Comparison of ENCODE assay signal across 1 cellular context in the genomic region with DNA sequence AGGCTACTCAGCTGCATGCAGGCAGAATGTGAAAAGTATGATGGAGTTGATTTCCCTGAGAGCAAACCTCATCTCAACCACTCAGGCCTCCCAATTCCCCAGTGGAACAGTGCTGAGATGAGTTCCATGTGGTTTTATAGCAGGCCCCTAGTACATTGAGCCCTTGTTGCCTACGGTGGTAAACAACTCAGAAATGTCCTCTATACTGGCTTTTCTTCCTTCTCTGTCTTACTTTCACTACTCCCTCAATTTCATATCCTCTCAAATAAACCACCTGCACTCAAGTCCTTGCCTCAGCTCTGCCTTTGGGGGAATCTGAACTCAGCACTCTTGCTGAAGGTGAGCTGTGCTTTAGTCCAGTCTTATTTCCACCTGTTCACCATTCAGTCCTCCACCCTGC.
TF ChIP-seq lines count a peak whose summit lies in the region.

No MANE protein-coding gene starts in this region.

TF ChIP-seq in WTC11, 78 proteins besides CTCF, POLR2A, EP300 and RAD21 (continued from another document):
- TF ChIP-seq ATF6 (CRISPR knock-in tag; IDR thresholded peaks at IDR 0.05), result no peak
- TF ChIP-seq SOX15 (CRISPR knock-in tag; IDR thresholded peaks at IDR 0.05), result no peak
- TF ChIP-seq, protein P1, sequence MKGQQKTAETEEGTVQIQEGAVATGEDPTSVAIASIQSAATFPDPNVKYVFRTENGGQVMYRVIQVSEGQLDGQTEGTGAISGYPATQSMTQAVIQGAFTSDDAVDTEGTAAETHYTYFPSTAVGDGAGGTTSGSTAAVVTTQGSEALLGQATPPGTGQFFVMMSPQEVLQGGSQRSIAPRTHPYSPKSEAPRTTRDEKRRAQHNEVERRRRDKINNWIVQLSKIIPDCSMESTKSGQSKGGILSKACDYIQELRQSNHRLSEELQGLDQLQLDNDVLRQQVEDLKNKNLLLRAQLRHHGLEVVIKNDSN (CRISPR knock-in tag; IDR thresholded peaks at IDR 0.05), result no peak
- no peak for TF ChIP-seq ZNF121 (CRISPR knock-in tag; IDR thresholded peaks at IDR 0.05)
- no peak for TF ChIP-seq GABPB1 (CRISPR knock-in tag; IDR thresholded peaks at IDR 0.05)
